In genomic region chr6:47047479-47048411, GRCh38 we compare ENCODE assay signal across 3 cellular contexts.
TF ChIP-seq lines count a peak whose summit lies in the region.

No MANE protein-coding gene starts in this region.

TF ChIP-seq in A549, 52 proteins besides CTCF, POLR2A, EP300 and RAD21 (continued from another document):
- no peak for TF ChIP-seq JUNB (IDR thresholded peaks at IDR 0.05)
- TF ChIP-seq REST (IDR thresholded peaks at IDR 0.05), result no peak
- TF ChIP-seq KDM5A (IDR thresholded peaks at IDR 0.05), result no peak
- TF ChIP-seq FOSB (CRISPR knock-in tag; IDR thresholded peaks at IDR 0.05), result no peak
- TF ChIP-seq GATA3 (IDR thresholded peaks at IDR 0.05; ENCODE audit: borderline replicate concordance), result peak; percentile 87
- TF ChIP-seq SMC3 (IDR thresholded peaks at IDR 0.05), result peak; percentile 79
TF ChIP-seq in A549: peak in this region for 2.

TF ChIP-seq in HEK293, 187 proteins besides CTCF, POLR2A, EP300 and RAD21 (continues in another document):
- TF ChIP-seq ZNF24 (tag by site-specific recombination; IDR thresholded peaks at IDR 0.05) (0 out of 2 replicates have a peak, but pooled peaks have one; percentile 44), PRDM4 (tag by site-specific recombination; IDR thresholded peaks at IDR 0.05) (no peak), ZBTB17 (tag by site-specific recombination; IDR thresholded peaks at IDR 0.05) (peak; percentile 57), ZNF558 (tag by site-specific recombination; IDR thresholded peaks at IDR 0.05) (0 out of 2 replicates have a peak, but pooled peaks have one; percentile 37), ZNF639 (tag by site-specific recombination; IDR thresholded peaks at IDR 0.05) (peak; percentile 37; the same call in 1 of the 2 replicates), ZNF518A (tag by site-specific recombination; conservative IDR thresholded peaks at IDR 0.05; ENCODE audit: low read depth) (peak; percentile 52; the same call in 1 of the 2 replicates), ZNF692 (tag by site-specific recombination; IDR thresholded peaks at IDR 0.05) (peak; percentile 90), ZBTB20 (tag by site-specific recombination; IDR thresholded peaks at IDR 0.05) (0 out of 2 replicates have a peak, but pooled peaks have one; percentile 10), ZNF426 (tag by site-specific recombination; IDR thresholded peaks at IDR 0.05) (no peak), ZNF623 (tag by site-specific recombination; IDR thresholded peaks at IDR 0.05) (no peak), ZNF391 (tag by site-specific recombination; IDR thresholded peaks at IDR 0.05; ENCODE audit: borderline replicate concordance, low read depth) (peak; percentile 79; the same call in 1 of the 2 replicates), HOXD13 (CRISPR knock-in tag; IDR thresholded peaks at IDR 0.05; ENCODE audit: borderline replicate concordance) (no peak), ZNF366 (tag by site-specific recombination; conservative IDR thresholded peaks at IDR 0.05) (peak; percentile 43; the same call in 1 of the 2 replicates), ZNF830 (tag by site-specific recombination; IDR thresholded peaks at IDR 0.05; ENCODE audit: low read depth) (no peak)

TF ChIP-seq in H1, 55 proteins besides CTCF, POLR2A, EP300 and RAD21 (continues in another document):
- TF ChIP-seq MAX (IDR thresholded peaks at IDR 0.05) (no peak), TCF12 (IDR thresholded peaks at IDR 0.05; ENCODE audit: low read depth, low read length) (0 out of 2 replicates have a peak, but pooled peaks have one; percentile 26), RBBP5 (IDR thresholded peaks at IDR 0.05; ENCODE audit: borderline replicate concordance, low read depth, low read length) (no peak), CHD1 (IDR thresholded peaks at IDR 0.05; ENCODE audit: low read depth, low read length) (no peak), SUZ12 (IDR thresholded peaks at IDR 0.05; ENCODE audit: low read length) (no peak), JUN (IDR thresholded peaks at IDR 0.05; ENCODE audit: low read depth, low read length) (peak; percentile 85), CHD7 (IDR thresholded peaks at IDR 0.05; ENCODE audit: insufficient replicate concordance, low read length) (no peak), CBX8 (IDR thresholded peaks at IDR 0.05; ENCODE audit: borderline replicate concordance, low read depth, low read length) (no peak), TAF1 (IDR thresholded peaks at IDR 0.05; ENCODE audit: low read depth, low read length) (no peak), POLR2AphosphoS5 (IDR thresholded peaks at IDR 0.05; ENCODE audit: low read depth, low read length) (no peak), SP2 (IDR thresholded peaks at IDR 0.05; ENCODE audit: low read length) (no peak), HDAC6 (IDR thresholded peaks at IDR 0.05; ENCODE audit: low read depth, low read length) (no peak), HDAC2 (IDR thresholded peaks at IDR 0.05; ENCODE audit: borderline replicate concordance in 1 of 2, low read depth in 2 of 2, low read length in 2 of 2) (no peak), CTBP2 (IDR thresholded peaks at IDR 0.05; ENCODE audit: borderline replicate concordance, insufficient read depth, insufficient read length, low read length) (no peak), NRF1 (IDR thresholded peaks at IDR 0.05; ENCODE audit: low read depth, low read length) (no peak), POU5F1 (IDR thresholded peaks at IDR 0.05; ENCODE audit: low read depth, low read length) (no peak), TAF7 (optimal IDR thresholded peaks at IDR 0.05; ENCODE audit: borderline replicate concordance, low read depth, low read length) (no peak), MAFK (IDR thresholded peaks at IDR 0.05; ENCODE audit: low read depth, low read length) (no peak), JUND (IDR thresholded peaks at IDR 0.05; ENCODE audit: low read length) (peak; percentile 83), E2F6 (IDR thresholded peaks at IDR 0.05) (no peak), YY1 (IDR thresholded peaks at IDR 0.05; ENCODE audit: low read depth, low read length) (peak; percentile 60; the same call in 1 of the 2 replicates), CEBPB (IDR thresholded peaks at IDR 0.05; ENCODE audit: low read depth, low read length) (0 out of 2 replicates have a peak, but pooled peaks have one; percentile 11), NANOG (IDR thresholded peaks at IDR 0.05; ENCODE audit: insufficient read depth, low read depth, low read length, poor library complexity, severe bottlenecking) (no peak), FOSL1 (IDR thresholded peaks at IDR 0.05; ENCODE audit: insufficient read depth, low read depth, low read length) (no peak), SIRT6 (IDR thresholded peaks at IDR 0.05; ENCODE audit: low read length) (no peak), ASH2L (IDR thresholded peaks at IDR 0.05; ENCODE audit: low read length) (no peak), TBP (IDR thresholded peaks at IDR 0.05; ENCODE audit: low read depth, low read length) (no peak), GTF2F1 (IDR thresholded peaks at IDR 0.05; ENCODE audit: borderline replicate concordance, low read depth, low read length) (no peak), SAP30 (IDR thresholded peaks at IDR 0.05; ENCODE audit: insufficient read depth, insufficient replicate concordance, low read length) (no peak), ATF2 (IDR thresholded peaks at IDR 0.05; ENCODE audit: low read length) (peak; percentile 51; the same call in 1 of the 2 replicates), PHF8 (conservative IDR thresholded peaks at IDR 0.05; ENCODE audit: low read depth, low read length) (no peak), EZH2 (IDR thresholded peaks at IDR 0.05; ENCODE audit: low read depth, low read length, severe bottlenecking) (no peak), ZNF274 (IDR thresholded peaks at IDR 0.05; ENCODE audit: borderline replicate concordance, extremely low read depth, low read length) (no peak), TEAD4 (IDR thresholded peaks at IDR 0.05; ENCODE audit: low read depth, low read length) (no peak), CHD2 (IDR thresholded peaks at IDR 0.05; ENCODE audit: low read length) (no peak), CREB1 (IDR thresholded peaks at IDR 0.05) (no peak), SIN3A (conservative IDR thresholded peaks at IDR 0.05 in 1 of 2, IDR thresholded peaks at IDR 0.05 in 1 of 2; ENCODE audit: low read depth in 1 of 2, low read length in 2 of 2) (no peak), KDM4A (IDR thresholded peaks at IDR 0.05; ENCODE audit: low read depth, low read length, severe bottlenecking) (no peak), ATF3 (IDR thresholded peaks at IDR 0.05; ENCODE audit: insufficient read depth, low read depth, low read length) (no peak), RNF2 (IDR thresholded peaks at IDR 0.05; ENCODE audit: borderline replicate concordance, low read depth, low read length, missing control alignments, poor library complexity, severe bottlenecking) (no peak), RXRA (IDR thresholded peaks at IDR 0.05; ENCODE audit: insufficient read depth, low read depth, low read length) (no peak), SP4 (IDR thresholded peaks at IDR 0.05; ENCODE audit: low read length) (no peak), SRF (IDR thresholded peaks at IDR 0.05; ENCODE audit: low read depth, low read length) (no peak), RFX5 (IDR thresholded peaks at IDR 0.05; ENCODE audit: borderline replicate concordance, low read depth, low read length) (no peak), KDM1A (IDR thresholded peaks at IDR 0.05; ENCODE audit: borderline replicate concordance, low read length) (no peak), BCL11A (IDR thresholded peaks at IDR 0.05; ENCODE audit: low read depth in 2 of 2, low read length in 2 of 2) (no peak), BRCA1 (IDR thresholded peaks at IDR 0.05; ENCODE audit: low read depth, low read length) (no peak), EGR1 (IDR thresholded peaks at IDR 0.05; ENCODE audit: borderline replicate concordance, low read depth, low read length) (no peak), CBX5 (IDR thresholded peaks at IDR 0.05; ENCODE audit: low read depth, low read length) (no peak)
